ENCODE assay signal across 1 cellular context in the genomic region with DNA sequence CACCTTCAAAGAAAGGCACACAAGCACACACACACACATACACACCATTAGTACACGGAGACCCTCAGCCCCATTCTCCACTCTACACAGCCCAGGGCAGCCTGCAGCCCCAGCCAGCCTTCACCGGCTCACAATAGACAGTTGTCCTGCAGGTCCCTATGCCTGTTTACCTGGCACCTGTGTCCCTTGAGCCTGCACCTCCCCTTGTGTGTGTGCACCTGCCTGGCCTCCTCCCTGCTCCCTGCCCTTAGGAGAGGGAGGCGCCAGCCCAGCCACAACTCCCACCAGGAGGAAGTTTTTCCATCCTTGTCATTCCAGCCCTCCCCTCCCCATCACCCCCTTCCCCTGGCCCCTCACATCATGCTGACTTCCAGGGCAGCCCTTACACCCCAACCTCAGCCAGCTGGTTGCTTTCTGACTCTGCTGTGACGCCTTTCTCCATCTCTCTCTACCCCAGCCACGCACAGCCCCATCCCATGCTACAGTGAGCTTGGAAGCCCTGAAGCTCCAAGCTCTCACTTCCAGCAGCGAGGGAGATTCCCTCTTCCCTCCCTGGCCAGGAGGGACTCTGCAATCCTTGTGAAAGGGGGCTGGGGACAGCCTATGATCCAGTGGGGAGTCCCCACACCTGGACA.
TF ChIP-seq lines count a peak whose summit lies in the region.

No MANE protein-coding gene starts in this region.

TF ChIP-seq in IMR-90, 13 proteins besides CTCF, POLR2A, EP300 and RAD21 (continued from another document):
- TF ChIP-seq, protein P1, sequence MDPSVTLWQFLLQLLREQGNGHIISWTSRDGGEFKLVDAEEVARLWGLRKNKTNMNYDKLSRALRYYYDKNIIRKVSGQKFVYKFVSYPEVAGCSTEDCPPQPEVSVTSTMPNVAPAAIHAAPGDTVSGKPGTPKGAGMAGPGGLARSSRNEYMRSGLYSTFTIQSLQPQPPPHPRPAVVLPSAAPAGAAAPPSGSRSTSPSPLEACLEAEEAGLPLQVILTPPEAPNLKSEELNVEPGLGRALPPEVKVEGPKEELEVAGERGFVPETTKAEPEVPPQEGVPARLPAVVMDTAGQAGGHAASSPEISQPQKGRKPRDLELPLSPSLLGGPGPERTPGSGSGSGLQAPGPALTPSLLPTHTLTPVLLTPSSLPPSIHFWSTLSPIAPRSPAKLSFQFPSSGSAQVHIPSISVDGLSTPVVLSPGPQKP (IDR thresholded peaks at IDR 0.05; ENCODE audit: borderline replicate concordance, low read depth, low read length) = no peak
- TF ChIP-seq BHLHE40 (IDR thresholded peaks at IDR 0.05; ENCODE audit: low read depth, low read length) = no peak
- TF ChIP-seq CHD1 (IDR thresholded peaks at IDR 0.05; ENCODE audit: low read depth, low read length) = no peak
- no peak for TF ChIP-seq SMC3 (IDR thresholded peaks at IDR 0.05; ENCODE audit: low read depth, low read length)
- no peak for TF ChIP-seq MAFK (IDR thresholded peaks at IDR 0.05; ENCODE audit: low read depth, low read length)
- TF ChIP-seq MXI1 (IDR thresholded peaks at IDR 0.05; ENCODE audit: borderline replicate concordance, low read depth, low read length) = no peak
- TF ChIP-seq RCOR1 (IDR thresholded peaks at IDR 0.05; ENCODE audit: insufficient replicate concordance, low read length) = no peak
